In genomic region chr12:47753021-47754001, GRCh38 we compare ENCODE assay signal across 8 cellular contexts. TPM values are rescaled to one million over a fixed set of nuclear protein-coding genes. Genes with fewer than 3 reads are reported as not detected.
DNase-seq lines count a peak whose midpoint lies in the region; ATAC-seq, FAIRE-seq and TF ChIP-seq lines count a peak whose summit lies in the region.

No MANE protein-coding gene starts in this region.

- no peak overlapping the region for H3K9ac ChIP-seq in K562 (ENCODE audit: insufficient read depth in 1 of 2, low read depth in 2 of 2, low read length in 2 of 2)

- intact Hi-C loops in K562 (cut with micrococcal nuclease) (no loop called here), thyroid gland (cut with DNase I) (no loop called here)

- CTCF ChIA-PET in K562 (lab: Yijun Ruan, JAX; ENCODE audit: low intra/inter-chr PET ratio), result no interaction called here

- no peak for TF ChIP-seq RAD21 in K562 (CRISPR knock-in tag; conservative IDR thresholded peaks at IDR 0.05 in 1 of 2, IDR thresholded peaks at IDR 0.05 in 1 of 2)

- ATAC-seq in K562 (peak; percentile 21; the same call in 1 of the 3 replicates), HG03175 (IDR thresholded peaks at IDR 0.05; ENCODE audit: unreplicated experiment) (no peak)

- no peaks in the 10 kb centered on the region for H3K9me1 ChIP-seq in K562 (ENCODE audit: control insufficient read depth, insufficient read depth, low read length)

- H3K4me1 ChIP-seq in K562 (replicated peaks in 1 of 2; ENCODE audit: control insufficient read depth in 2 of 2, insufficient read depth in 2 of 2, low read length in 2 of 2) (peaks cover 10 to 23% of the 10 kb centered on the region in 2 experiments; a peak in 4 of 5 replicates), thyroid gland (peaks cover 61 to 63% of the 10 kb centered on the region in 2 donors)

- H4K20me1 ChIP-seq in K562 (replicated peaks; ENCODE audit: control insufficient read depth, insufficient read depth, low read length), result no peaks in the 10 kb centered on the region

- in situ Hi-C loops in K562 (cut with MboI), result no loop called here

- H3K27ac ChIP-seq in K562 (ENCODE audit: extremely low read depth, low read depth, low read length) (no peak overlapping the region), thyroid gland (peak overlapping the region; percentile 40 to 95 (median 94))

- peak; percentile 76 for DNase-seq in HT1080 (ENCODE audit: low read depth)
- DNase-seq in K562 (ENCODE audit: extremely low read depth in 1 of 4, low spot score in 3 of 4), result no peak
- DNase-seq in left kidney (ENCODE audit: low read depth, low spot score), result peak; percentile 73
- peak; percentile 79 to 88 for DNase-seq in thyroid gland
- no peak for DNase-seq in stimulated activated CD4-positive, alpha-beta T cell treated with anti-CD3 and anti-CD28 coated beads, Interleukin-15, amount 100 ng/mL, for 24 hours
- DNase-seq in NCI-H146 (lab: John Stamatoyannopoulos, UW), result no peak
- no peak for DNase-seq in HK-2 (ENCODE audit: unreplicated experiment)

- TF ChIP-seq POLR2A in K562 (conservative IDR thresholded peaks at IDR 0.05), result no peak
- TF ChIP-seq POLR2A in thyroid gland (IDR thresholded peaks at IDR 0.05), result peak in 1 of 2 donors; percentile 11

- no peak overlapping the region for H3K4me2 ChIP-seq in K562 (ENCODE audit: insufficient read depth, low read length)

- POLR2A ChIA-PET in K562 (lab: Yijun Ruan, JAX), result interaction anchor here (0.7 kb wide), 1 partner anchor 10 kb away, joined by 3 read pairs; no protein-coding TSS in a partner anchor

- BruUV-seq in K562 (replicated peaks; lab: Mats Ljungman, UMichigan), result no TSS peak

- no peak for FAIRE-seq in K562 (lab: Jason Lieb, UNC)

- H3K27me3 ChIP-seq in K562 (ENCODE audit: control insufficient read depth in 2 of 2, insufficient read depth in 2 of 2, low read length in 2 of 2) (peaks cover 14 to 20% of the 10 kb centered on the region in 2 experiments; a peak in 4 of 5 replicates), thyroid gland (no peaks in the 10 kb centered on the region)

- no peaks in the 10 kb centered on the region for H3K79me2 ChIP-seq in K562 (ENCODE audit: control insufficient read depth, insufficient read depth, low read length)

- TF ChIP-seq EP300 in K562 (IDR thresholded peaks at IDR 0.05; ENCODE audit: low read length), result no peak

- TF ChIP-seq CTCF in K562 (IDR thresholded peaks at IDR 0.05 in 2 of 3, conservative IDR thresholded peaks at IDR 0.05 in 1 of 3; ENCODE audit: insufficient read depth in 2 of 3, low read depth in 1 of 3, low read length in 3 of 3) (no peak), thyroid gland (IDR thresholded peaks at IDR 0.05) (peak in 1 of 6 experiments; percentile 18)

- no peaks in the 10 kb centered on the region for H3K36me3 ChIP-seq in K562 (ENCODE audit: control insufficient read depth, insufficient read depth, low read length)
- peaks cover 26 to 34% of the 10 kb centered on the region in 2 donors for H3K36me3 ChIP-seq in thyroid gland

- 57% methylated on average over 11 of the region's 11 CpGs for WGBS in K562 (ENCODE audit: insufficient coverage, low coverage, missing lambda C conversion rate)
- WGBS in thyroid gland, 2 donors, result 51 to 53% methylated on average over 11 of the region's 11 CpGs

- H3K4me3 ChIP-seq in K562 (no peak overlapping the region), thyroid gland (replicated peaks in 1 of 3) (no peak overlapping the region)

- no peak overlapping the region for H2AFZ ChIP-seq in K562 (ENCODE audit: low read depth, low read length)

- H3K9me3 ChIP-seq in K562 (replicated peaks; ENCODE audit: control insufficient read depth, insufficient read depth, low read depth, low read length) (no peaks in the 10 kb centered on the region), thyroid gland (no peaks in the 10 kb centered on the region)

RNA-seq across cellular contexts. Expression of gene RAPGEF3, which starts 5.4 kb away (rescaled TPM):
- total RNA-seq in HT1080 (2014; rRNA removed; shearing (Covaris generic)), result 3.7 and 4.1 TPM in 2 replicates
- polyA plus RNA-seq in HT1080 (2015; cell fraction: cytosol; rRNA removed), result 1.5 and 2.2 TPM in 2 replicates
- polyA plus RNA-seq in HT1080 (2015; cell fraction: nucleus; rRNA removed), result 5.8 and 7.8 TPM in 2 replicates
- 1.5 and 4.3 TPM in 2 replicates for total RNA-seq in K562 (2011; cell fraction: chromatin; rRNA removed; ENCODE audit: low replicate concordance)
- 2.2 and 2.3 TPM in 2 replicates for total RNA-seq in K562 (2011; cell fraction: nucleolus; rRNA removed)
- total RNA-seq in K562 (2011; cell fraction: nucleoplasm; rRNA removed), result 1.7 and 2.3 TPM in 2 replicates
- total RNA-seq in K562 (2014; rRNA removed) (0.45 and 0.78 TPM in 2 replicates), K562 (2014; rRNA removed; fragmentation: Illumina TruSeq; extraction: Trizol) (0.15 and 0.16 TPM in 2 replicates), K562 (2015; rRNA removed; fragmentation: Illumina TruSeq; extraction: Trizol) (0.15 and 0.33 TPM in 2 replicates), K562 (2021) (0.78 and 1.3 TPM in 2 replicates), thyroid gland (100 to 1,000 TPM in 2 of 4 donors, 10 to 100 TPM in 2; 87.3 to 178 (median 125) TPM)
- polyA plus RNA-seq in K562 (2011; rRNA removed) (0.38 and 0.61 TPM in 2 replicates), K562 (2014; fragmentation: Illumina TruSeq; extraction: Trizol) (0.37 and 0.43 TPM in 2 replicates), K562 (2014; fragmentation: Nextera tagmentation; extraction: Ambion mirVana) (under 1 TPM in 1 of 2 experiments, not detected in 1; 0.03 TPM), K562 (2014; rRNA removed) (0.44 and 1.1 TPM in 2 replicates)
- polyA plus RNA-seq in K562 (2011; cell fraction: cytosol; rRNA removed), result 0.49 and 0.50 TPM in 2 replicates
- polyA plus RNA-seq in K562 (2011; cell fraction: nucleus; rRNA removed), result 2.9 and 5.0 TPM in 2 replicates
- 0.76 and 2.1 TPM in 2 replicates for polyA plus RNA-seq in K562 (2012)
- 0.60 and 0.78 TPM in 2 replicates for polyA minus RNA-seq in K562 (2011; rRNA and poly(A)+ RNA removed)
- not detected in 2 replicates for polyA minus RNA-seq in K562 (2011; cell fraction: cytosol; rRNA and poly(A)+ RNA removed)
- 1.3 and 3.3 TPM in 2 replicates for polyA minus RNA-seq in K562 (2011; cell fraction: nucleus; rRNA and poly(A)+ RNA removed)

RNA-seq across cellular contexts. Expression of gene SLC48A1, which starts 19.7 kb away (rescaled TPM):
- total RNA-seq in HT1080 (2014; rRNA removed; shearing (Covaris generic)), result 11.7 and 13.3 TPM in 2 replicates
- polyA plus RNA-seq in HT1080 (2015; cell fraction: cytosol; rRNA removed), result 12.8 and 17.8 TPM in 2 replicates
- 20.2 and 21.6 TPM in 2 replicates for polyA plus RNA-seq in HT1080 (2015; cell fraction: nucleus; rRNA removed)
- 18.5 and 36.8 TPM in 2 replicates for total RNA-seq in K562 (2011; cell fraction: chromatin; rRNA removed; ENCODE audit: low replicate concordance)
- total RNA-seq in K562 (2011; cell fraction: nucleolus; rRNA removed), result 31.2 and 31.5 TPM in 2 replicates
- 45.5 and 69.2 TPM in 2 replicates for total RNA-seq in K562 (2011; cell fraction: nucleoplasm; rRNA removed)
- 16.3 and 25.4 TPM in 2 replicates for total RNA-seq in K562 (2014; rRNA removed)
- total RNA-seq in K562 (2014; rRNA removed; fragmentation: Illumina TruSeq; extraction: Trizol), result 13.1 and 18.3 TPM in 2 replicates
- total RNA-seq in K562 (2015; rRNA removed; fragmentation: Illumina TruSeq; extraction: Trizol), result 16.1 and 16.2 TPM in 2 replicates
- 37.5 and 41.9 TPM in 2 replicates for total RNA-seq in K562 (2021)
- polyA plus RNA-seq in K562 (2011; rRNA removed), result 10.7 and 15.7 TPM in 2 replicates
- polyA plus RNA-seq in K562 (2011; cell fraction: cytosol; rRNA removed), result 16.7 and 26.0 TPM in 2 replicates
- 25.7 and 35.1 TPM in 2 replicates for polyA plus RNA-seq in K562 (2011; cell fraction: nucleus; rRNA removed)
- 22.2 and 44.4 TPM in 2 replicates for polyA plus RNA-seq in K562 (2012)
- 28.6 and 30.4 TPM in 2 replicates for polyA plus RNA-seq in K562 (2014; fragmentation: Illumina TruSeq; extraction: Trizol)
- polyA plus RNA-seq in K562 (2014; fragmentation: Nextera tagmentation; extraction: Ambion mirVana), result 10 to 100 TPM; 23.5 to 26.9 TPM
- 18.7 and 23.6 TPM in 2 replicates for polyA plus RNA-seq in K562 (2014; rRNA removed)
- 7.6 and 8.9 TPM in 2 replicates for polyA minus RNA-seq in K562 (2011; rRNA and poly(A)+ RNA removed)
- polyA minus RNA-seq in K562 (2011; cell fraction: cytosol; rRNA and poly(A)+ RNA removed), result 14.8 and 17.6 TPM in 2 replicates
- 6.9 and 11.6 TPM in 2 replicates for polyA minus RNA-seq in K562 (2011; cell fraction: nucleus; rRNA and poly(A)+ RNA removed)
- 100 to 1,000 TPM in 3 of 4 donors, 10 to 100 TPM in 1; 59.3 to 276 (median 187) TPM for total RNA-seq in thyroid gland

RNA-seq across cellular contexts. Expression of gene ENDOU, which starts 28.0 kb away (rescaled TPM):
- total RNA-seq in HT1080 (2014; rRNA removed; shearing (Covaris generic)), result not detected in 2 replicates
- not detected in 2 replicates for polyA plus RNA-seq in HT1080 (2015; cell fraction: cytosol; rRNA removed)
- not detected in 2 replicates for polyA plus RNA-seq in HT1080 (2015; cell fraction: nucleus; rRNA removed)
- not detected in 2 replicates for total RNA-seq in K562 (2011; cell fraction: chromatin; rRNA removed; ENCODE audit: low replicate concordance)
- total RNA-seq in K562 (2011; cell fraction: nucleolus; rRNA removed), result not detected in 2 replicates
- total RNA-seq in K562 (2011; cell fraction: nucleoplasm; rRNA removed), result not detected in 2 replicates
- total RNA-seq in K562 (2014; rRNA removed) (0.04 TPM in 1 of 2 replicates, not detected in the other), K562 (2014; rRNA removed; fragmentation: Illumina TruSeq; extraction: Trizol) (not detected in 2 replicates), K562 (2015; rRNA removed; fragmentation: Illumina TruSeq; extraction: Trizol) (not detected in 2 replicates), K562 (2021) (not detected in 2 replicates), thyroid gland (1 to 10 TPM in 3 of 4 donors, under 1 TPM in 1; 0.11 to 1.9 (median 1.2) TPM)
- polyA plus RNA-seq in K562 (2011; rRNA removed) (0.03 TPM in 1 of 2 replicates, not detected in the other), K562 (2014; fragmentation: Illumina TruSeq; extraction: Trizol) (not detected in 2 replicates), K562 (2014; fragmentation: Nextera tagmentation; extraction: Ambion mirVana) (not detected), K562 (2014; rRNA removed) (not detected in 2 replicates)
- 0.04 TPM in 1 of 2 replicates, not detected in the other for polyA plus RNA-seq in K562 (2011; cell fraction: cytosol; rRNA removed)
- polyA plus RNA-seq in K562 (2011; cell fraction: nucleus; rRNA removed), result 0.16 TPM in 1 of 2 replicates, not detected in the other
- 0.17 TPM in 1 of 2 replicates, not detected in the other for polyA plus RNA-seq in K562 (2012)
- 0.12 TPM in 1 of 2 replicates, not detected in the other for polyA minus RNA-seq in K562 (2011; rRNA and poly(A)+ RNA removed)
- polyA minus RNA-seq in K562 (2011; cell fraction: cytosol; rRNA and poly(A)+ RNA removed), result not detected in 2 replicates
- not detected in 2 replicates for polyA minus RNA-seq in K562 (2011; cell fraction: nucleus; rRNA and poly(A)+ RNA removed)

RNA-seq across cellular contexts. Expression of gene RPAP3, which starts 47.5 kb away (rescaled TPM):
- total RNA-seq in HT1080 (2014; rRNA removed; shearing (Covaris generic)), result 20.8 and 25.4 TPM in 2 replicates
- 20.8 and 26.8 TPM in 2 replicates for polyA plus RNA-seq in HT1080 (2015; cell fraction: cytosol; rRNA removed)
- polyA plus RNA-seq in HT1080 (2015; cell fraction: nucleus; rRNA removed), result 25.7 and 29.4 TPM in 2 replicates
- 20.5 and 93.3 TPM in 2 replicates for total RNA-seq in K562 (2011; cell fraction: chromatin; rRNA removed; ENCODE audit: low replicate concordance)
- total RNA-seq in K562 (2011; cell fraction: nucleolus; rRNA removed), result 6.8 and 10.9 TPM in 2 replicates
- total RNA-seq in K562 (2011; cell fraction: nucleoplasm; rRNA removed), result 27.2 and 35.5 TPM in 2 replicates
- total RNA-seq in K562 (2014; rRNA removed) (34.2 and 44.0 TPM in 2 replicates), K562 (2014; rRNA removed; fragmentation: Illumina TruSeq; extraction: Trizol) (68.9 and 93.0 TPM in 2 replicates), K562 (2015; rRNA removed; fragmentation: Illumina TruSeq; extraction: Trizol) (70.2 and 75.8 TPM in 2 replicates), K562 (2021) (54.1 and 57.1 TPM in 2 replicates), thyroid gland (10 to 100 TPM; 17.9 to 24.9 (median 21.4) TPM)
- polyA plus RNA-seq in K562 (2011; rRNA removed) (31.2 and 50.6 TPM in 2 replicates), K562 (2014; fragmentation: Illumina TruSeq; extraction: Trizol) (74.4 and 92.1 TPM in 2 replicates), K562 (2014; fragmentation: Nextera tagmentation; extraction: Ambion mirVana) (10 to 100 TPM; 40.0 to 50.9 TPM), K562 (2014; rRNA removed) (62.4 and 69.0 TPM in 2 replicates)
- polyA plus RNA-seq in K562 (2011; cell fraction: cytosol; rRNA removed), result 4.7 and 9.4 TPM in 2 replicates
- 7.0 and 13.4 TPM in 2 replicates for polyA plus RNA-seq in K562 (2011; cell fraction: nucleus; rRNA removed)
- 39.9 and 43.0 TPM in 2 replicates for polyA plus RNA-seq in K562 (2012)
- 39.2 and 49.2 TPM in 2 replicates for polyA minus RNA-seq in K562 (2011; rRNA and poly(A)+ RNA removed)
- 14.5 and 19.5 TPM in 2 replicates for polyA minus RNA-seq in K562 (2011; cell fraction: cytosol; rRNA and poly(A)+ RNA removed)
- 19.5 and 30.1 TPM in 2 replicates for polyA minus RNA-seq in K562 (2011; cell fraction: nucleus; rRNA and poly(A)+ RNA removed)

Comparison
In these comparisons a context has a peak if more than half of its experiments do, and no peak if none do; other contexts are left out.
1. DNase-seq: peak in HT1080 (single experiment), left kidney (single experiment) and thyroid gland (2 of 2); none in K562 (0 of 4), stimulated activated CD4-positive, alpha-beta T cell treated with anti-CD3 and anti-CD28 coated beads, Interleukin-15, amount 100 ng/mL, for 24 hours (single experiment), NCI-H146 (single experiment) and HK-2 (single experiment).
2. RNA of gene RAPGEF3, which starts 5.4 kb away (total RNA-seq): 87.3 to 178 TPM in thyroid gland; 3.7 to 4.1 TPM in HT1080 and 0.15 to 4.3 TPM in K562; every median in the first group is over 10 times any median in the second.